20 cellular contexts compared by ENCODE assay signal in genomic region chr4:156547891-156548290, GRCh38.
A peak's percentile ranks its signal among the peaks of the same experiment; 100 is the strongest.
DNase-seq lines count a peak whose midpoint lies in the region; ATAC-seq and TF ChIP-seq lines count a peak whose summit lies in the region.
"Had no signal": no experiment of that assay in that cellular context is flagged by ENCODE, and none has a peak within 500 bp of the region (broad histone marks: within the 10 kb centered on the region; RNA-seq: fewer than 3 reads in every experiment).

No MANE protein-coding gene starts in this region.

- H3K9ac ChIP-seq in GM23248, result no peak overlapping the region
- H3K9ac ChIP-seq in SK-N-SH, result peak overlapping the region; percentile 22; the same call in 1 of the 2 replicates
- no peak overlapping the region for H3K9ac ChIP-seq in smooth muscle cell (ENCODE audit: low read depth)

- no peak for TF ChIP-seq RAD21 in SK-N-SH (IDR thresholded peaks at IDR 0.05; ENCODE audit: low read length)

- no peak overlapping the region for H2AFZ ChIP-seq in GM23248
- H2AFZ ChIP-seq in SK-N-SH (ENCODE audit: low read depth), result 0 out of 2 replicates have a peak overlapping the region, but pooled peaks have one; percentile 35
- peak overlapping the region; percentile 21 for H2AFZ ChIP-seq in smooth muscle cell (ENCODE audit: low read depth)
- H2AFZ ChIP-seq in hepatocyte, result no peak overlapping the region

- 64 to 74% methylated on average over 2 of the region's 2 CpGs for WGBS in GM23248 (ENCODE audit: low coverage in 1 of 2, low lambda C conversion rate in 2 of 2, missing lambda C conversion rate in 2 of 2), 2 experiments
- 5% methylated on average over 2 of the region's 2 CpGs for whole genome bisulfite sequencing in SK-N-SH (ENCODE audit: low lambda C conversion rate)
- 53% methylated on average over 2 of the region's 2 CpGs for WGBS in smooth muscle cell (ENCODE audit: low lambda C conversion rate)
- WGBS in hepatocyte (ENCODE audit: low lambda C conversion rate, missing lambda C conversion rate), result 82% methylated on average over 2 of the region's 2 CpGs

- intact Hi-C loops in Right ventricle myocardium superior (cut with DNase I), result no loop called here

- no peaks in the 10 kb centered on the region for H3K27me3 ChIP-seq in GM23248 (replicated peaks; ENCODE audit: insufficient read depth)
- no peaks in the 10 kb centered on the region for H3K27me3 ChIP-seq in SK-N-SH (ENCODE audit: insufficient read depth)
- no peaks in the 10 kb centered on the region for H3K27me3 ChIP-seq in smooth muscle cell (ENCODE audit: low read depth)
- H3K27me3 ChIP-seq in hepatocyte, result no peaks in the 10 kb centered on the region
- H3K27me3 ChIP-seq: vagina had no signal

- in situ Hi-C loops in GM23248 (cut with MboI), result no loop called here

- H3K79me2 ChIP-seq in GM23248 (ENCODE audit: insufficient read depth) (no peaks in the 10 kb centered on the region), SK-N-SH (ENCODE audit: insufficient read depth) (no peaks in the 10 kb centered on the region), smooth muscle cell (ENCODE audit: low read depth) (no peaks in the 10 kb centered on the region), hepatocyte (no peaks in the 10 kb centered on the region)

- DNase-seq in GM23248 (peak; percentile 47), SK-N-SH (no peak), fibroblast of mammary gland (ENCODE audit: low read depth) (peak; percentile 44), smooth muscle cell (lab: John Stamatoyannopoulos, UW; ENCODE audit: unreplicated experiment) (no peak), Right ventricle myocardium superior (no peak), hepatocyte (ENCODE audit: low spot score) (no peak), ecto neural progenitor cell (ENCODE audit: low spot score) (no peak)
- DNase-seq: activated B cell treated with CpG ODN at 0.5 μM for 24 hours; activated CD4-positive, alpha-beta T cell treated with anti-CD3 and anti-CD28 coated beads, Interleukin-2, amount 50 U/mL, for 4 hours; activated CD8-positive, alpha-beta memory T cell treated with anti-CD3 and anti-CD28 coated beads, Interleukin-2, amount 50 U/mL, for 4 hours; CD4-positive, CD25-positive, alpha-beta regulatory T cell; effector memory CD8-positive, alpha-beta T cell; kidney; NCI-H1105; NCI-H2029 treated with DMSO at 0.1 percent for 48 hours; NCI-H774; nucleus accumbens had no signal

- CTCF ChIA-PET in SK-N-SH (lab: Yijun Ruan, JAX), result no interaction called here

- no peaks in the 10 kb centered on the region for H4K20me1 ChIP-seq in GM23248 (ENCODE audit: insufficient read depth)
- H4K20me1 ChIP-seq in SK-N-SH (ENCODE audit: insufficient read depth), result no peaks in the 10 kb centered on the region
- H4K20me1 ChIP-seq in smooth muscle cell (ENCODE audit: low read depth), result no peaks in the 10 kb centered on the region
- no peaks in the 10 kb centered on the region for H4K20me1 ChIP-seq in hepatocyte (ENCODE audit: insufficient read depth, poor library complexity, severe bottlenecking)

- no peak for TF ChIP-seq EP300 in SK-N-SH (IDR thresholded peaks at IDR 0.05; ENCODE audit: borderline replicate concordance in 1 of 2, low read depth in 1 of 2, low read length in 1 of 2)

- TF ChIP-seq CTCF in SK-N-SH (IDR thresholded peaks at IDR 0.05) (no peak), fibroblast of mammary gland (conservative IDR thresholded peaks at IDR 0.05; ENCODE audit: control insufficient read depth, insufficient read depth, low read depth, low read length) (no peak), smooth muscle cell (IDR thresholded peaks at IDR 0.05; ENCODE audit: borderline replicate concordance, insufficient read depth, poor library complexity, severe bottlenecking) (no peak), hepatocyte (IDR thresholded peaks at IDR 0.05; ENCODE audit: poor library complexity) (no peak)

- H3K9me2 ChIP-seq in GM23248 (ENCODE audit: insufficient read depth), result no peaks in the 10 kb centered on the region; the same call in 1 of the 2 replicates
- no peaks in the 10 kb centered on the region for H3K9me2 ChIP-seq in SK-N-SH
- H3K9me2 ChIP-seq in hepatocyte (replicated peaks; ENCODE audit: insufficient read depth), result no peaks in the 10 kb centered on the region

- POLR2A ChIA-PET in SK-N-SH (lab: Yijun Ruan, JAX), result no interaction called here

- H3K4me1 ChIP-seq in GM23248 (ENCODE audit: insufficient read depth) (peaks cover 38% of the 10 kb centered on the region), SK-N-SH (ENCODE audit: control insufficient read depth in 1 of 2, insufficient read depth in 2 of 2, low read depth in 1 of 2, low read length in 1 of 2) (peaks cover 0 to 9% of the 10 kb centered on the region in 2 experiments; a peak in 3 of 4 replicates), smooth muscle cell (ENCODE audit: low read depth) (peaks cover 5% of the 10 kb centered on the region), hepatocyte (ENCODE audit: insufficient read depth) (no peaks in the 10 kb centered on the region)
- H3K4me1 ChIP-seq: vagina had no signal

- H3K27ac ChIP-seq in GM23248 (peak overlapping the region; percentile 10; the same call in 1 of the 2 replicates), SK-N-SH (ENCODE audit: low read depth in 2 of 2, low read length in 1 of 2) (peak overlapping the region; percentile 81 to 92; a peak in 3 of 4 replicates), smooth muscle cell (ENCODE audit: low read depth) (peak overlapping the region; percentile 74), hepatocyte (no peak overlapping the region)
- H3K27ac ChIP-seq: vagina had no signal

- H3F3A ChIP-seq in GM23248 (ENCODE audit: insufficient read depth) (peaks cover 34% of the 10 kb centered on the region), SK-N-SH (replicated peaks; ENCODE audit: insufficient read depth) (peaks cover 28% of the 10 kb centered on the region), smooth muscle cell (ENCODE audit: low read depth) (peaks cover 25% of the 10 kb centered on the region)

- H3K9me3 ChIP-seq in GM23248 (ENCODE audit: low read depth) (no peaks in the 10 kb centered on the region), SK-N-SH (no peaks in the 10 kb centered on the region), smooth muscle cell (replicated peaks; ENCODE audit: low read depth) (no peaks in the 10 kb centered on the region), hepatocyte (ENCODE audit: low read depth) (no peaks in the 10 kb centered on the region)
- H3K9me3 ChIP-seq: vagina had no signal

- H3K4me2 ChIP-seq in GM23248 (ENCODE audit: unreplicated experiment) (peak overlapping the region; percentile 66), SK-N-SH (peak overlapping the region; percentile 65; the same call in 1 of the 2 replicates), smooth muscle cell (peak overlapping the region; percentile 81), hepatocyte (no peak overlapping the region)

- H3K36me3 ChIP-seq in GM23248 (ENCODE audit: low read depth) (no peaks in the 10 kb centered on the region), SK-N-SH (replicated peaks in 1 of 2; ENCODE audit: control insufficient read depth in 1 of 2, insufficient read depth in 2 of 2, low read length in 1 of 2) (no peaks in the 10 kb centered on the region), smooth muscle cell (ENCODE audit: low read depth) (no peaks in the 10 kb centered on the region), hepatocyte (replicated peaks; ENCODE audit: insufficient read depth, low read depth) (no peaks in the 10 kb centered on the region)
- H3K36me3 ChIP-seq: vagina had no signal

- no peak for ATAC-seq in Right ventricle myocardium superior (ENCODE audit: poor library complexity)
- no peak for ATAC-seq in HG03196 (IDR thresholded peaks at IDR 0.05; ENCODE audit: unreplicated experiment)
- ATAC-seq: effector memory CD8-positive, alpha-beta T cell had no signal

- no peak overlapping the region for H3K4me3 ChIP-seq in GM23248
- H3K4me3 ChIP-seq in SK-N-SH (ENCODE audit: low read depth in 2 of 2, low read length in 1 of 2), result peak overlapping the region in 1 of 2 experiments; percentile 4; a peak in 1 of 4 replicates
- no peak overlapping the region for H3K4me3 ChIP-seq in fibroblast of mammary gland (ENCODE audit: control insufficient read depth, low read depth, low read length)
- no peak overlapping the region for H3K4me3 ChIP-seq in smooth muscle cell
- H3K4me3 ChIP-seq in hepatocyte, result no peak overlapping the region
- H3K4me3 ChIP-seq: lung, vagina had no signal

TF ChIP-seq in SK-N-SH, 30 proteins besides CTCF, POLR2A, EP300 and RAD21 (continues in another document):
- no peak for TF ChIP-seq IRF3 (IDR thresholded peaks at IDR 0.05; ENCODE audit: low read depth, low read length)
- TF ChIP-seq USF1 (IDR thresholded peaks at IDR 0.05; ENCODE audit: borderline replicate concordance, low read depth), result no peak
- no peak; the same call in 1 of the 2 replicates for TF ChIP-seq RXRA (IDR thresholded peaks at IDR 0.05; ENCODE audit: borderline replicate concordance, low read depth)
- TF ChIP-seq ELF1 (IDR thresholded peaks at IDR 0.05), result no peak
- no peak for TF ChIP-seq SMC3 (IDR thresholded peaks at IDR 0.05; ENCODE audit: low read depth, low read length)
- no peak for TF ChIP-seq FOSL2 (IDR thresholded peaks at IDR 0.05; ENCODE audit: borderline replicate concordance, low read depth)
- TF ChIP-seq USF2 (IDR thresholded peaks at IDR 0.05; ENCODE audit: borderline replicate concordance, low read depth, low read length), result no peak
- TF ChIP-seq TAF1 (IDR thresholded peaks at IDR 0.05; ENCODE audit: borderline replicate concordance, low read depth, low read length), result no peak
- no peak for TF ChIP-seq FOXJ3 (CRISPR knock-in tag; IDR thresholded peaks at IDR 0.05)

Comparison
In these comparisons a context has a peak if more than half of its experiments do, and no peak if none do; other contexts are left out.
1. DNase-seq: peak in GM23248 (single experiment) and fibroblast of mammary gland (single experiment); none in SK-N-SH (single experiment), smooth muscle cell (single experiment), Right ventricle myocardium superior (single experiment), hepatocyte (single experiment) and ecto neural progenitor cell (single experiment).
2. H2AFZ ChIP-seq: peak in SK-N-SH (single experiment) and smooth muscle cell (single experiment); none in GM23248 (single experiment) and hepatocyte (single experiment).